In the genomic region with DNA sequence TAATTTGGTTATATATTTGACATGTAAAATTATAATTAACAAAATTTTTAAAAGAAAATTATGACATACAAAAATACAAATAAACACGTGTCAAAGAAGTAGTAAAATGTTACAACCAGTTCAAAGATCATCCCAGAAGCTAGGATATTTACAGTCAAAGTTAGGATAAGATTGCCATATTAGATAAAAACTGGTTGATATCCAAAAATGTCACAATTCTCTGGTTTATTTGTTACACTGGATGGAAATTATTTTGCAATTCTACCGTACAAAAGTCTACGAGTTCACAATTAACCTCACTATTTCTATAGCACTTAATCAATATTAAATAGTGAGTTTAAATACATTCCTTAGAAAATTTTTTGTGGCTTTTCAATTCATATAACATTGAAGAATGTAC, we compare ENCODE assay signal across 21 cellular contexts.
"Had no signal": no experiment of that assay in that cellular context is flagged by ENCODE, and none has a peak within 500 bp of the region (broad histone marks: within the 10 kb centered on the region; RNA-seq: fewer than 3 reads in every experiment).

No MANE protein-coding gene starts in this region.

- H3K4me1 ChIP-seq: esophagus muscularis mucosa, foreskin keratinocyte, gastrocnemius medialis, heart right ventricle, left ventricle myocardium inferior, lower lobe of right lung had no signal

- H3K36me3 ChIP-seq: esophagus muscularis mucosa, gastrocnemius medialis, heart right ventricle, left ventricle myocardium inferior, lower lobe of right lung had no signal

- FAIRE-seq: colon, endothelial cell of umbilical vein, keratinocyte had no signal

- H3K27me3 ChIP-seq: dorsolateral prefrontal cortex, esophagus muscularis mucosa, foreskin keratinocyte, gastrocnemius medialis, heart right ventricle had no signal

- H3K4me3 ChIP-seq: coronary artery, dorsolateral prefrontal cortex, esophagus muscularis mucosa, gastrocnemius medialis, heart right ventricle, left ventricle myocardium inferior, lower lobe of right lung, mucosa of descending colon had no signal

- H3K9me3 ChIP-seq: esophagus muscularis mucosa, gastrocnemius medialis, left ventricle myocardium inferior, lower lobe of right lung, mucosa of descending colon had no signal

- DNase-seq: dermis blood vessel endothelial cell; dorsolateral prefrontal cortex; effector CD4-positive, alpha-beta T cell; effector memory CD4-positive, alpha-beta T cell; foreskin keratinocyte; gastrocnemius medialis; glutamatergic neuron; head of caudate nucleus; heart right ventricle; hippocampal formation; left cardiac atrium; left ventricle myocardium inferior; lower lobe of right lung; mesenchymal stem cell; mucosa of descending colon; naive B cell had no signal

- ATAC-seq: foreskin keratinocyte, gastrocnemius medialis, heart right ventricle, left cardiac atrium, lower lobe of right lung, mucosa of descending colon had no signal

- H3K27ac ChIP-seq: coronary artery, dorsolateral prefrontal cortex, esophagus muscularis mucosa, foreskin keratinocyte, gastrocnemius medialis, heart right ventricle, left ventricle myocardium inferior, lower lobe of right lung had no signal
